In the genomic region with DNA sequence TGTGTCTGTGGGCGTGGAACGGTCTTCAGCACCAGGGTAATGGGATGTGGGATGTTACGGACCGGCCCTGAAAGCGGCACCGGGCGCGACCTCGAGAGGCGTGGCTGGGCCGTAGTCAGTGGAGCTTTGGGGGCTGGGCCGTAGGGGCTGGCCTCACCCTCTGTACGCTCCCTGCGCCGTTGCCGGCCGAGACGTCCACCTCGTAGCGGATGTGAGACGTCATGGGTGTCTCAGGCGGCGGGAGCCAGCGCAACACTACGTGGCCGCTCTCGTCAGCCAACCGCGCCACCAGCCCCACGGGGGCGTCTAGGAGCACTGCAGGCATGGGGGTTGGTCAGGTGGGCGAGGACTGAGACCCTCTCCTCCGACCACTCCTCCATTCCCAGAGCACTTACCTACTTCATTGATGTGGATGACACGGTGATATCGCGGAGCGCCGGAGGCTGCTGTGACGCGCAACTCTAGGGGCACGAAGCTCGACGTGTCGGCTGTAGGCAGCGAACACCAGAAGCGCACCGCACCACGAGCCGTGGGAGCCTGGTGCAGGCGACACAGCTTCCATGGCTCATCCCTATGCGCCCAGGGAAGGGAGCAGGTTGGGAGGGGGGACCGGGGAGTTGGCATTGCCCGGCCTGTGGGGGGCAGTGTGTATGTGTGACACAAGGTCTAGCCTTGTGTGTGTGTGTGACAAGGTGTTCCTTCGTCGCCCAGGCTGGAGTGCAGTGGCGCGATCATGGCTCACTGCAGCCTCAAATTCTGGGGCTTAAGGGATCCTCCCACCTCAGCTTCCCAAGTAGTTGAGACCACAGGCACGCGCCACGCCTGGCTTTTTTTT, we compare ENCODE assay signal across 8 cellular contexts. TPM values are rescaled to one million over a fixed set of nuclear protein-coding genes. Genes with fewer than 3 reads are reported as not detected.
DNase-seq lines count a peak whose midpoint lies in the region; ATAC-seq lines count a peak whose summit lies in the region.

No MANE protein-coding gene starts in this region.

- ATAC-seq in GM21529 (IDR thresholded peaks at IDR 0.05; ENCODE audit: unreplicated experiment) = peak; percentile 43

- H3K9ac ChIP-seq in HUES64 (ENCODE audit: low read depth, low read length) (peak overlapping the region; percentile 58), adipocyte (ENCODE audit: low read length) (peak overlapping the region; percentile 27)

- H3K36me3 ChIP-seq in HUES64 (ENCODE audit: insufficient read depth, low read length) (no peaks in the 10 kb centered on the region), adipocyte (ENCODE audit: control insufficient read depth, insufficient read depth, low read length, severe bottlenecking) (no peaks in the 10 kb centered on the region), iPS DF 6.9 (ENCODE audit: control insufficient read depth, insufficient read depth, low read length) (no peaks in the 10 kb centered on the region)

- H3K9me3 ChIP-seq in HUES64 (ENCODE audit: insufficient read depth, low read depth, low read length) = no peaks in the 10 kb centered on the region
- no peaks in the 10 kb centered on the region for H3K9me3 ChIP-seq in adipocyte (ENCODE audit: control insufficient read depth, low read length)
- no peaks in the 10 kb centered on the region for H3K9me3 ChIP-seq in iPS DF 6.9 (ENCODE audit: control insufficient read depth, insufficient read depth, low read length)

- H3K4me3 ChIP-seq in HUES64 (ENCODE audit: low read length) = peak overlapping the region; percentile 79
- H3K4me3 ChIP-seq in adipocyte (ENCODE audit: low read length) = peak overlapping the region; percentile 78
- peak overlapping the region; percentile 63 for H3K4me3 ChIP-seq in iPS DF 6.9 (ENCODE audit: low read length)

- 4% methylated on average over 60 of the region's 60 CpGs for WGBS in HUES64
- WGBS in iPS DF 6.9 (ENCODE audit: insufficient coverage, insufficient read length) = no CpG with 5 or more reads among the region's 60 CpGs

- H3K27ac ChIP-seq in HUES64 (ENCODE audit: low read depth, low read length) (peak overlapping the region; percentile 86; the same call in 1 of the 2 replicates), iPS DF 6.9 (ENCODE audit: low read length) (no peak overlapping the region)

- peak; percentile 94 for DNase-seq in EH (ENCODE audit: low read depth)
- peak; percentile 82 for DNase-seq in SKM-1 treated with dmso at 0.1 percent for 144 hours (lab: John Stamatoyannopoulos, UW; ENCODE audit: unreplicated experiment)
- DNase-seq in adipocyte (ENCODE audit: low read depth) = peak; percentile 71
- no peak for DNase-seq in iPS DF 6.9 (ENCODE audit: low read depth, low spot score)
- peak; percentile 31 to 42 for DNase-seq in stimulated activated CD4-positive, alpha-beta T cell treated with anti-CD3 and anti-CD28 coated beads, Interleukin-15, amount 100 ng/mL, for 1 hour (ENCODE audit: low read depth in 1 of 2, low spot score in 1 of 2)
- DNase-seq in DMS79 treated with DMSO at 0.1 percent for 48 hours (lab: John Stamatoyannopoulos, UW) = no peak

- H3K4me1 ChIP-seq in HUES64 (ENCODE audit: insufficient read depth, low read length) (peaks cover 4% of the 10 kb centered on the region; the same call in 1 of the 2 replicates), adipocyte (ENCODE audit: control insufficient read depth, insufficient read depth, low read length) (peaks cover 31% of the 10 kb centered on the region), iPS DF 6.9 (ENCODE audit: control insufficient read depth, insufficient read depth, low read length) (no peaks in the 10 kb centered on the region; the same call in 1 of the 2 replicates)

- peaks cover 13% of the 10 kb centered on the region; the same call in 1 of the 2 replicates for H3K27me3 ChIP-seq in HUES64 (ENCODE audit: insufficient read depth, low read length)
- peaks cover 15% of the 10 kb centered on the region for H3K27me3 ChIP-seq in adipocyte (replicated peaks; ENCODE audit: control insufficient read depth, insufficient read depth, low read length)
- H3K27me3 ChIP-seq in iPS DF 6.9 (ENCODE audit: control insufficient read depth, insufficient read depth, low read length) = no peaks in the 10 kb centered on the region

RNA-seq across cellular contexts. Expression of gene EPOR, which starts 2.4 kb away (rescaled TPM):
- 4.4 TPM for polyA plus RNA-seq in HUES64 (2013, experiment 1 of 2)
- polyA plus RNA-seq in HUES64 (2013, experiment 2 of 2) = 4.7 TPM

RNA-seq across cellular contexts. Expression of gene SWSAP1, which starts 7.3 kb away (rescaled TPM):
- 3.6 TPM for polyA plus RNA-seq in HUES64 (2013, experiment 1 of 2)
- polyA plus RNA-seq in HUES64 (2013, experiment 2 of 2) = 3.0 TPM

RNA-seq across cellular contexts. Expression of gene PLPPR2, which starts 26.5 kb away (rescaled TPM):
- polyA plus RNA-seq in HUES64 (2013, experiment 1 of 2) = 4.8 TPM
- polyA plus RNA-seq in HUES64 (2013, experiment 2 of 2) = 6.3 TPM

RNA-seq across cellular contexts. Expression of gene CCDC159, which starts 35.4 kb away (rescaled TPM):
- 4.2 TPM for polyA plus RNA-seq in HUES64 (2013, experiment 1 of 2)
- 4.9 TPM for polyA plus RNA-seq in HUES64 (2013, experiment 2 of 2)

RNA-seq across cellular contexts. Expression of gene TMEM205, which starts 35.7 kb away (rescaled TPM):
- polyA plus RNA-seq in HUES64 (2013, experiment 1 of 2) = 53.3 TPM
- 57.5 TPM for polyA plus RNA-seq in HUES64 (2013, experiment 2 of 2)

Comparison
In these comparisons a context has a peak if more than half of its experiments do, and no peak if none do; other contexts are left out.
1. DNase-seq: peak in EH (single experiment), SKM-1 treated with dmso at 0.1 percent for 144 hours (single experiment), adipocyte (single experiment) and stimulated activated CD4-positive, alpha-beta T cell treated with anti-CD3 and anti-CD28 coated beads, Interleukin-15, amount 100 ng/mL, for 1 hour (2 of 2); none in iPS DF 6.9 (single experiment) and DMS79 treated with DMSO at 0.1 percent for 48 hours (single experiment).
2. Peak in every context shown above with its lines, with median percentiles within 50 percentile points of each other: H3K4me3 ChIP-seq.